In genomic region chr2:26424211-26424610, GRCh38 we compare ENCODE assay signal across 25 cellular contexts. TPM values are rescaled to one million over a fixed set of nuclear protein-coding genes. Genes with fewer than 3 reads are reported as not detected.
DNase-seq lines count a peak whose midpoint lies in the region; ATAC-seq, FAIRE-seq and TF ChIP-seq lines count a peak whose summit lies in the region.
"Had no signal": no experiment of that assay in that cellular context is flagged by ENCODE, and none has a peak within 500 bp of the region (broad histone marks: within the 10 kb centered on the region; RNA-seq: fewer than 3 reads in every experiment).

No MANE protein-coding gene starts in this region.

- TF ChIP-seq CTCF in K562 (IDR thresholded peaks at IDR 0.05 in 2 of 3, conservative IDR thresholded peaks at IDR 0.05 in 1 of 3; ENCODE audit: insufficient read depth in 2 of 3, low read depth in 1 of 3, low read length in 3 of 3) = no peak
- TF ChIP-seq CTCF in pancreas (IDR thresholded peaks at IDR 0.05) = no peak
- TF ChIP-seq CTCF in tibial nerve (IDR thresholded peaks at IDR 0.05) = no peak
- TF ChIP-seq CTCF in GM13977 (IDR thresholded peaks at IDR 0.05; ENCODE audit: extremely low read depth, insufficient read depth, missing control alignments) = no peak

- H3K4me3 ChIP-seq in SJCRH30 = no peak overlapping the region
- no peak overlapping the region for H3K4me3 ChIP-seq in K562
- H3K4me3 ChIP-seq in pancreas = no peak overlapping the region
- H3K4me3 ChIP-seq in tibial nerve = no peak overlapping the region
- H3K4me3 ChIP-seq: A549; BLaER1 treated with 17β-estradiol and CSF1 and Interleukin-3, amounts not matched to agents 10 nM and 100 nM; HAP-1 had no signal

- H3K9ac ChIP-seq in K562 (ENCODE audit: insufficient read depth in 1 of 2, low read depth in 2 of 2, low read length in 2 of 2) = no peak overlapping the region
- H3K9ac ChIP-seq: BLaER1 treated with 17β-estradiol and CSF1 and Interleukin-3, amounts not matched to agents 10 nM and 100 nM had no signal

- no peak overlapping the region for H2AFZ ChIP-seq in K562 (ENCODE audit: low read depth, low read length)

- no peaks in the 10 kb centered on the region for H4K20me1 ChIP-seq in K562 (replicated peaks; ENCODE audit: control insufficient read depth, insufficient read depth, low read length)
- H4K20me1 ChIP-seq: BLaER1 treated with 17β-estradiol and CSF1 and Interleukin-3, amounts not matched to agents 10 nM and 100 nM had no signal

- no peaks in the 10 kb centered on the region for H3K4me1 ChIP-seq in SJCRH30
- no peaks in the 10 kb centered on the region; a peak in 1 of 5 replicates for H3K4me1 ChIP-seq in K562 (replicated peaks in 1 of 2; ENCODE audit: control insufficient read depth in 2 of 2, insufficient read depth in 2 of 2, low read length in 2 of 2)
- H3K4me1 ChIP-seq in pancreas = no peaks in the 10 kb centered on the region
- peaks cover 0 to 7% (median 0%) of the 10 kb centered on the region in 4 donors for H3K4me1 ChIP-seq in tibial nerve
- H3K4me1 ChIP-seq: A549, BE2C, HAP-1 had no signal

- no peaks in the 10 kb centered on the region for H3K36me3 ChIP-seq in SJCRH30
- H3K36me3 ChIP-seq in K562 (ENCODE audit: control insufficient read depth, insufficient read depth, low read length) = no peaks in the 10 kb centered on the region
- H3K36me3 ChIP-seq in pancreas = no peaks in the 10 kb centered on the region
- no peaks in the 10 kb centered on the region for H3K36me3 ChIP-seq in tibial nerve
- H3K36me3 ChIP-seq: BE2C; BLaER1 treated with 17β-estradiol and CSF1 and Interleukin-3, amounts not matched to agents 10 nM and 100 nM; HAP-1 had no signal

- intact Hi-C loops in K562 (cut with micrococcal nuclease) = no loop called here
- intact Hi-C loops in pancreas (cut with DNase I) = no loop called here

- H3K9me1 ChIP-seq in K562 (ENCODE audit: control insufficient read depth, insufficient read depth, low read length) = no peaks in the 10 kb centered on the region

- peak; percentile 28 to 55 for DNase-seq in SJCRH30
- no peak for DNase-seq in K562 (ENCODE audit: extremely low read depth in 1 of 4, low spot score in 3 of 4)
- peak in 3 of 6 donors; percentile 19 to 37 (median 29) for DNase-seq in pancreas
- no peak for DNase-seq in tibial nerve (ENCODE audit: low spot score in 2 of 2)
- no peak for DNase-seq in GM13977 (ENCODE audit: low spot score)
- DNase-seq: 8988T; ACHN; AML-193; BE2C; CD4-positive, alpha-beta T cell; CD8-positive, alpha-beta memory T cell; DMS53; DMS79 treated with DMSO at 0.1 percent for 48 hours; GF-D8; GOT3; HFFc6 had no signal

- H3K79me2 ChIP-seq in K562 (ENCODE audit: control insufficient read depth, insufficient read depth, low read length) = no peaks in the 10 kb centered on the region

- no peak for TF ChIP-seq EP300 in K562 (IDR thresholded peaks at IDR 0.05; ENCODE audit: low read length)
- TF ChIP-seq EP300 in tibial nerve (IDR thresholded peaks at IDR 0.05) = no peak

- H3K27ac ChIP-seq in SJCRH30 (no peak overlapping the region), K562 (ENCODE audit: extremely low read depth, low read depth, low read length) (no peak overlapping the region), pancreas (no peak overlapping the region), tibial nerve (no peak overlapping the region)
- H3K27ac ChIP-seq: A549; BLaER1 treated with 17β-estradiol and CSF1 and Interleukin-3, amounts not matched to agents 10 nM and 100 nM had no signal

- no peak for TF ChIP-seq RAD21 in K562 (CRISPR knock-in tag; conservative IDR thresholded peaks at IDR 0.05 in 1 of 2, IDR thresholded peaks at IDR 0.05 in 1 of 2)

- TF ChIP-seq POLR2A in K562 (conservative IDR thresholded peaks at IDR 0.05) (no peak), tibial nerve (IDR thresholded peaks at IDR 0.05) (no peak)

- H3K4me2 ChIP-seq in K562 (ENCODE audit: insufficient read depth, low read length) = no peak overlapping the region
- H3K4me2 ChIP-seq: A549 had no signal

- H3K9me3 ChIP-seq in SJCRH30 (replicated peaks) = no peaks in the 10 kb centered on the region
- no peaks in the 10 kb centered on the region for H3K9me3 ChIP-seq in K562 (replicated peaks; ENCODE audit: control insufficient read depth, insufficient read depth, low read depth, low read length)
- no peaks in the 10 kb centered on the region for H3K9me3 ChIP-seq in pancreas
- no peaks in the 10 kb centered on the region for H3K9me3 ChIP-seq in tibial nerve
- H3K9me3 ChIP-seq: A549; BE2C; BLaER1 treated with 17β-estradiol and CSF1 and Interleukin-3, amounts not matched to agents 10 nM and 100 nM; HAP-1 had no signal

- FAIRE-seq in K562 (lab: Jason Lieb, UNC) = no peak
- no peak for FAIRE-seq in pancreas (lab: Jason Lieb, UNC)
- FAIRE-seq: A549, GM12891, H54 had no signal

- no TSS peak for BruUV-seq in K562 (replicated peaks; lab: Mats Ljungman, UMichigan)

- ATAC-seq in K562 (peak; percentile 46; the same call in 1 of the 3 replicates), pancreas (peak; percentile 52 to 91 (median 66)), HG03342 (IDR thresholded peaks at IDR 0.05; ENCODE audit: unreplicated experiment) (no peak)
- ATAC-seq: A549 had no signal

- H3K27me3 ChIP-seq in SJCRH30 = no peaks in the 10 kb centered on the region
- H3K27me3 ChIP-seq in K562 (ENCODE audit: control insufficient read depth in 2 of 2, insufficient read depth in 2 of 2, low read length in 2 of 2) = no peaks in the 10 kb centered on the region
- H3K27me3 ChIP-seq in pancreas = no peaks in the 10 kb centered on the region
- H3K27me3 ChIP-seq in tibial nerve = no peaks in the 10 kb centered on the region
- H3K27me3 ChIP-seq: BE2C; BLaER1 treated with 17β-estradiol and CSF1 and Interleukin-3, amounts not matched to agents 10 nM and 100 nM had no signal

- POLR2A ChIA-PET in K562 (lab: Yijun Ruan, JAX) = no interaction called here

- in situ Hi-C loops in K562 (cut with MboI) = no loop called here
- in situ Hi-C loops in GM13977 (cut with MboI; ENCODE audit: low pct_unique_long_range_greater_than_20kb, low sequenced_read_pairs, unreplicated experiment) = no loop called here

- 6% methylated on average over 3 of the region's 3 CpGs for WGBS in K562 (ENCODE audit: insufficient coverage, low coverage, missing lambda C conversion rate)
- WGBS in pancreas, 2 donors = 17 to 19% methylated on average over 3 of the region's 3 CpGs
- 54 to 60% methylated on average over 3 of the region's 3 CpGs for WGBS in tibial nerve, 2 donors

- CTCF ChIA-PET in K562 (lab: Yijun Ruan, JAX; ENCODE audit: low intra/inter-chr PET ratio) = interaction anchor here (0.6 kb wide), 1 partner anchor 1967 kb away, joined by 5 read pairs; no protein-coding TSS in a partner anchor

TF ChIP-seq in K562, 482 proteins besides CTCF, POLR2A, EP300 and RAD21 (continues in another document):
- TF ChIP-seq HMG20A (CRISPR knock-in tag; conservative IDR thresholded peaks at IDR 0.05) (no peak), JUN (IDR thresholded peaks at IDR 0.05; ENCODE audit: borderline replicate concordance, low read depth, low read length) (no peak), JUN (CRISPR knock-in tag; IDR thresholded peaks at IDR 0.05; ENCODE audit: borderline replicate concordance) (no peak), SNRNP70 (optimal IDR thresholded peaks at IDR 0.05; ENCODE audit: low read depth, low read length) (no peak)

RNA-seq across cellular contexts. Expression of gene DRC1, which starts 22.5 kb away (rescaled TPM):
- 0.24 and 0.30 TPM in 2 replicates for total RNA-seq in SJCRH30 (2014; rRNA removed; shearing (Covaris generic))
- 0.35 TPM in 1 of 2 replicates, not detected in the other for total RNA-seq in K562 (2011; cell fraction: chromatin; rRNA removed; ENCODE audit: low replicate concordance)
- not detected in 2 replicates for total RNA-seq in K562 (2011; cell fraction: nucleolus; rRNA removed)
- not detected in 2 replicates for total RNA-seq in K562 (2011; cell fraction: nucleoplasm; rRNA removed)
- total RNA-seq in K562 (2014; rRNA removed) = not detected in 2 replicates
- 0.07 TPM in 1 of 2 replicates, not detected in the other for total RNA-seq in K562 (2014; rRNA removed; fragmentation: Illumina TruSeq; extraction: Trizol)
- total RNA-seq in K562 (2015; rRNA removed; fragmentation: Illumina TruSeq; extraction: Trizol) = not detected in 2 replicates
- not detected in 2 replicates for total RNA-seq in K562 (2021)
- polyA plus RNA-seq in K562 (2011; rRNA removed) = 0.10 TPM in 1 of 2 replicates, not detected in the other
- polyA plus RNA-seq in K562 (2011; cell fraction: cytosol; rRNA removed) = not detected in 2 replicates
- polyA plus RNA-seq in K562 (2011; cell fraction: nucleus; rRNA removed) = 0.18 TPM in 1 of 2 replicates, not detected in the other
- not detected in 2 replicates for polyA plus RNA-seq in K562 (2012)
- 0.06 TPM in 1 of 2 replicates, not detected in the other for polyA plus RNA-seq in K562 (2014; fragmentation: Illumina TruSeq; extraction: Trizol)
- not detected for polyA plus RNA-seq in K562 (2014; fragmentation: Nextera tagmentation; extraction: Ambion mirVana)
- not detected in 2 replicates for polyA plus RNA-seq in K562 (2014; rRNA removed)
- not detected in 2 replicates for polyA minus RNA-seq in K562 (2011; rRNA and poly(A)+ RNA removed)
- not detected in 2 replicates for polyA minus RNA-seq in K562 (2011; cell fraction: cytosol; rRNA and poly(A)+ RNA removed)
- polyA minus RNA-seq in K562 (2011; cell fraction: nucleus; rRNA and poly(A)+ RNA removed) = not detected in 2 replicates
- total RNA-seq in pancreas = not detected
- polyA plus RNA-seq in pancreas = under 1 TPM; 0.19 to 0.54 TPM
- total RNA-seq in tibial nerve = 1 to 10 TPM in 2 of 4 donors, under 1 TPM in 2; 0.22 to 5.7 (median 1.7) TPM
- total RNA-seq: CD4-positive, alpha-beta T cell; CD8-positive, alpha-beta memory T cell; Daoy; G401; HFFc6 had no signal
- polyA plus RNA-seq: CD14-positive monocyte; CD8-positive, alpha-beta memory T cell had no signal

RNA-seq across cellular contexts. Expression of gene OTOF, which starts 53.7 kb away (rescaled TPM):
- 0.08 TPM in 1 of 2 replicates, not detected in the other for total RNA-seq in SJCRH30 (2014; rRNA removed; shearing (Covaris generic))
- total RNA-seq in K562 (2011; cell fraction: chromatin; rRNA removed; ENCODE audit: low replicate concordance) = 0.11 and 0.49 TPM in 2 replicates
- total RNA-seq in K562 (2011; cell fraction: nucleolus; rRNA removed) = 0.13 and 0.17 TPM in 2 replicates
- total RNA-seq in K562 (2011; cell fraction: nucleoplasm; rRNA removed) = not detected in 2 replicates
- total RNA-seq in K562 (2014; rRNA removed) (0.05 and 0.33 TPM in 2 replicates), K562 (2014; rRNA removed; fragmentation: Illumina TruSeq; extraction: Trizol) (not detected in 2 replicates), K562 (2015; rRNA removed; fragmentation: Illumina TruSeq; extraction: Trizol) (not detected in 2 replicates), K562 (2021) (0.07 TPM in 1 of 2 replicates, not detected in the other), pancreas (under 1 TPM in 5 of 6 donors, not detected in 1; 0.09 to 0.26 (median 0.12) TPM), tibial nerve (under 1 TPM in 3 of 4 donors, not detected in 1; under 0.01 to 0.30 (median 0.22) TPM)
- polyA plus RNA-seq in K562 (2011; rRNA removed) (0.07 and 0.11 TPM in 2 replicates), K562 (2014; fragmentation: Illumina TruSeq; extraction: Trizol) (not detected in 2 replicates), K562 (2014; fragmentation: Nextera tagmentation; extraction: Ambion mirVana) (not detected), K562 (2014; rRNA removed) (0.03 TPM in 1 of 2 replicates, not detected in the other), pancreas (under 1 TPM; 0.07 to 0.19 TPM)
- 0.12 and 0.24 TPM in 2 replicates for polyA plus RNA-seq in K562 (2011; cell fraction: cytosol; rRNA removed)
- 0.22 and 0.31 TPM in 2 replicates for polyA plus RNA-seq in K562 (2011; cell fraction: nucleus; rRNA removed)
- polyA plus RNA-seq in K562 (2012) = 0.03 and 0.12 TPM in 2 replicates
- polyA minus RNA-seq in K562 (2011; rRNA and poly(A)+ RNA removed) = 0.04 TPM in 1 of 2 replicates, not detected in the other
- polyA minus RNA-seq in K562 (2011; cell fraction: cytosol; rRNA and poly(A)+ RNA removed) = not detected in 2 replicates
- polyA minus RNA-seq in K562 (2011; cell fraction: nucleus; rRNA and poly(A)+ RNA removed) = under 0.01 TPM in 1 of 2 replicates, not detected in the other
- total RNA-seq: Daoy had no signal
- polyA plus RNA-seq: CD14-positive monocyte had no signal

Comparison
In these comparisons a context has a peak if more than half of its experiments do, and no peak if none do; other contexts are left out.
1. DNase-seq: peak in SJCRH30 (2 of 2); none in K562 (0 of 4), tibial nerve (0 of 2) and GM13977 (single experiment).